In the genomic region with DNA sequence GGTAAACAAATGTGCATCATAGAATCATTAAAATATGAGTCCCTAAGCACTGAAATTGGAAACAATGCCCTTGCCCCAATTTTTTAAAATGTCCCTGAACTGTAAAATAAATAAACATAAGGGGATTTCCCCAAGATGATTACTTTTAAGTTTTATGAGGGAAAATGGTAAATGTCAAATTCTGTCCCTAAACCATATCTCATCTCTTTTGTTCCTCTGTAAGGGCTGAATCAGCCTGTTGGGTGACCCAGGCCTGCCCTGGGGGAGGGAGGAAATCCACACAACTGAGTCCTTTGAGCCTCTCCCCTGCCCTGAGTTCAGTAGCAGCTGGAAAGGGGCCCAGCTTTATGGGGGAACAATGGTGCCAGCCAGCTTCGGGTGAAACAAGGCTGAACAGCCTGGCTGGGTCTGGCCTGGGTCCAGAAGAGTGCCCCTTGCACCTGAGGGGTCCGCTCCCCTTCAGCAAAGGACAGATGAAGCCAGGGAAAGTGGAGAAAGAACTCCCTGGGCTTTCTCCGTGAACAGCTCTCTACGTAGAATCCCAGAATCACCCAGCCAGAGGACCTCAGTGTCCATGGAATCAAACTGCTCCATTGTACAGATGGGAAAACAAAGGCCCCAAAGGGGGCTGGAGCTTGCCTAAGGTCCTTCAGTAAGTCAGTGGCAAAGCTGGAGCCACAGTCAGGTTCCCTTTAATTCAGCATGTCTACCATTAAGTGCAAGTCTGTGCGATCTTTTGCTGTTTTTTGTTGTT, we compare ENCODE assay signal across 12 cellular contexts. TPM values are rescaled to one million over a fixed set of nuclear protein-coding genes. Genes with fewer than 3 reads are reported as not detected.
DNase-seq lines count a peak whose midpoint lies in the region; ATAC-seq and TF ChIP-seq lines count a peak whose summit lies in the region.
"Had no signal": no experiment of that assay in that cellular context is flagged by ENCODE, and none has a peak within 500 bp of the region (broad histone marks: within the 10 kb centered on the region; RNA-seq: fewer than 3 reads in every experiment).

No MANE protein-coding gene starts in this region.

- no peaks in the 10 kb centered on the region for H3K9me3 Mint-ChIP-seq in nephron
- H3K9me3 Mint-ChIP-seq in stimulated activated naive B cell treated with anti-CD40 and anti-IgM and Interleukin-4, amounts not matched to agents 10 μg/mL and 1 μg/mL and 100 μg/mL, for 72 hours: no peaks in the 10 kb centered on the region
- H3K9me3 Mint-ChIP-seq: T-helper 1 cell treated with Interleukin-12 subunit alpha and Interleukin-12 subunit beta and Interleukin-4 antibody, amounts not matched to agents 30 μg/mL and 1 μg/mL, for 36 hours had no signal

- peak overlapping the region; percentile 64 for H3K4me2 ChIP-seq in PC-3 (ENCODE audit: low read length)

- peaks cover 4% of the 10 kb centered on the region for H3K4me1 Mint-ChIP-seq in nephron
- H3K4me1 Mint-ChIP-seq in stimulated activated naive B cell treated with anti-CD40 and anti-IgM and Interleukin-4, amounts not matched to agents 10 μg/mL and 1 μg/mL and 100 μg/mL, for 72 hours: peaks cover 7 to 19% of the 10 kb centered on the region in 2 donors

- peak overlapping the region; percentile 84 for H3K9ac ChIP-seq in PC-3 (ENCODE audit: low read length)

- peaks cover 25% of the 10 kb centered on the region for H3K4me1 ChIP-seq in PC-3 (ENCODE audit: insufficient read depth, low read length)

- H2AFZ ChIP-seq in PC-3 (ENCODE audit: low read length): 0 out of 2 replicates have a peak overlapping the region, but pooled peaks have one; percentile 15

- H3K36me3 Mint-ChIP-seq in nephron (ENCODE audit: low read depth): no peaks in the 10 kb centered on the region
- H3K36me3 Mint-ChIP-seq in stimulated activated naive B cell treated with anti-CD40 and anti-IgM and Interleukin-4, amounts not matched to agents 10 μg/mL and 1 μg/mL and 100 μg/mL, for 72 hours: no peaks in the 10 kb centered on the region

- no peaks in the 10 kb centered on the region for H3K27me3 ChIP-seq in PC-3 (ENCODE audit: low read length)

- CTCF ChIA-PET in PC-3 (lab: Charles Lee): no interaction called here
- CTCF ChIA-PET in HEK293T (lab: Yijun Ruan, JAX): no interaction called here

- no peaks in the 10 kb centered on the region for H3K36me3 ChIP-seq in PC-3 (ENCODE audit: low read depth, low read length)

- no peaks in the 10 kb centered on the region for H3K9me3 ChIP-seq in PC-3 (ENCODE audit: low read length)

- ATAC-seq in PC-3 (peak; percentile 86), HG03108 (IDR thresholded peaks at IDR 0.05; ENCODE audit: unreplicated experiment) (no peak)
- ATAC-seq in stimulated activated naive B cell treated with anti-CD40 and anti-IgM and Interleukin-4, amounts not matched to agents 10 μg/mL and 1 μg/mL and 100 μg/mL, for 72 hours (replicated peaks): no peak
- ATAC-seq: activated CD8-positive, alpha-beta T cell treated with anti-CD3 and anti-CD28 coated beads, Interleukin-2, amount 10 ng/mL, durations not matched to agents 7 days and 5 days had no signal

- no peak overlapping the region for H3K4me3 Mint-ChIP-seq in nephron
- H3K4me3 Mint-ChIP-seq in stimulated activated naive B cell treated with anti-CD40 and anti-IgM and Interleukin-4, amounts not matched to agents 10 μg/mL and 1 μg/mL and 100 μg/mL, for 72 hours: no peak overlapping the region
- H3K4me3 Mint-ChIP-seq: activated CD8-positive, alpha-beta T cell treated with anti-CD3 and anti-CD28 coated beads, Interleukin-2, amount 10 ng/mL, durations not matched to agents 7 days and 5 days; T-helper 1 cell treated with Interleukin-12 subunit alpha and Interleukin-12 subunit beta and Interleukin-4 antibody, amounts not matched to agents 30 μg/mL and 1 μg/mL, for 36 hours had no signal

- H3K9me2 ChIP-seq in PC-3 (replicated peaks; ENCODE audit: low read length): no peaks in the 10 kb centered on the region

- peak overlapping the region in 2 of 3 experiments; percentile 25 to 28 for H3K27ac Mint-ChIP-seq in nephron
- H3K27ac Mint-ChIP-seq in stimulated activated naive B cell treated with anti-CD40 and anti-IgM and Interleukin-4, amounts not matched to agents 10 μg/mL and 1 μg/mL and 100 μg/mL, for 72 hours: no peak overlapping the region
- H3K27ac Mint-ChIP-seq: activated CD8-positive, alpha-beta T cell treated with anti-CD3 and anti-CD28 coated beads, Interleukin-2, amount 10 ng/mL, durations not matched to agents 7 days and 5 days; T-helper 1 cell treated with Interleukin-12 subunit alpha and Interleukin-12 subunit beta and Interleukin-4 antibody, amounts not matched to agents 30 μg/mL and 1 μg/mL, for 36 hours had no signal

- 0 out of 2 replicates have a peak overlapping the region, but pooled peaks have one; percentile 2 for H3K4me3 ChIP-seq in PC-3 (ENCODE audit: low read length)

- no peaks in the 10 kb centered on the region for H3K27me3 Mint-ChIP-seq in nephron (ENCODE audit: low read depth)
- no peaks in the 10 kb centered on the region for H3K27me3 Mint-ChIP-seq in stimulated activated naive B cell treated with anti-CD40 and anti-IgM and Interleukin-4, amounts not matched to agents 10 μg/mL and 1 μg/mL and 100 μg/mL, for 72 hours

- TF ChIP-seq CTCF in PC-3 (conservative IDR thresholded peaks at IDR 0.05; ENCODE audit: low read depth, low read length): no peak
- no peak for TF ChIP-seq CTCF in nephron (IDR thresholded peaks at IDR 0.05; ENCODE audit: unreplicated experiment in 3 of 3)

- BruUV-seq in PC-3 (replicated peaks; lab: Mats Ljungman, UMichigan): no TSS peak

- DNase-seq in Ammon's horn (ENCODE audit: low spot score): peak; percentile 96
- peak; percentile 86 for DNase-seq in PC-3
- DNase-seq in epidermal melanocyte (ENCODE audit: insufficient read length, low spot score): peak; percentile 49
- no peak for DNase-seq in stimulated activated naive B cell treated with anti-CD40 and anti-IgM and Interleukin-4, amounts not matched to agents 10 μg/mL and 1 μg/mL and 100 μg/mL, for 72 hours
- DNase-seq in HEK293T (ENCODE audit: extremely low spot score): no peak
- DNase-seq in NCI-H2081 treated with DMSO at 0.1 percent for 48 hours (lab: John Stamatoyannopoulos, UW): no peak
- DNase-seq: activated CD8-positive, alpha-beta T cell treated with anti-CD3 and anti-CD28 coated beads, Interleukin-2, amount 10 ng/mL, durations not matched to agents 7 days and 5 days; NCI-H1694 treated with DMSO at 0.1 percent for 48 hours; stimulated activated CD4-positive, alpha-beta T cell treated with anti-CD3 and anti-CD28 coated beads, Interleukin-2, amount 100 ng/mL, for 24 hours had no signal

- H3K79me2 ChIP-seq in PC-3 (ENCODE audit: low read length): no peaks in the 10 kb centered on the region

- H3F3A ChIP-seq in PC-3 (ENCODE audit: low read length, unreplicated experiment): peaks cover 3% of the 10 kb centered on the region

- intact Hi-C loops in PC-3 (cut with micrococcal nuclease): no loop called here

- H3K27ac ChIP-seq in PC-3 (ENCODE audit: low read length): peak overlapping the region; percentile 97

- no peaks in the 10 kb centered on the region for H4K20me1 ChIP-seq in PC-3 (ENCODE audit: low read length)

- POLR2A ChIA-PET in PC-3 (lab: Charles Lee; ENCODE audit: unreplicated experiment) (interaction anchor here (1.0 kb wide), 1 partner anchor 29 kb away, joined by 5 read pairs; a partner anchor contains a TSS), HEK293T (lab: Yijun Ruan, JAX) (interaction anchor here (0.7 kb wide), 1 partner anchor 29 kb away, joined by 3 read pairs; no protein-coding TSS in a partner anchor)

TF ChIP-seq in HEK293T, 16 proteins besides CTCF, POLR2A, EP300 and RAD21:
- TF ChIP-seq, protein P1, sequence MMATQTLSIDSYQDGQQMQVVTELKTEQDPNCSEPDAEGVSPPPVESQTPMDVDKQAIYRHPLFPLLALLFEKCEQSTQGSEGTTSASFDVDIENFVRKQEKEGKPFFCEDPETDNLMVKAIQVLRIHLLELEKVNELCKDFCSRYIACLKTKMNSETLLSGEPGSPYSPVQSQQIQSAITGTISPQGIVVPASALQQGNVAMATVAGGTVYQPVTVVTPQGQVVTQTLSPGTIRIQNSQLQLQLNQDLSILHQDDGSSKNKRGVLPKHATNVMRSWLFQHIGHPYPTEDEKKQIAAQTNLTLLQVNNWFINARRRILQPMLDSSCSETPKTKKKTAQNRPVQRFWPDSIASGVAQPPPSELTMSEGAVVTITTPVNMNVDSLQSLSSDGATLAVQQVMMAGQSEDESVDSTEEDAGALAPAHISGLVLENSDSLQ (IDR thresholded peaks at IDR 0.05): no peak
- TF ChIP-seq ARNT (IDR thresholded peaks at IDR 0.05) (no peak), SP1 (IDR thresholded peaks at IDR 0.05) (no peak), FOXM1 (IDR thresholded peaks at IDR 0.05; ENCODE audit: borderline replicate concordance) (no peak), L3MBTL2 (conservative IDR thresholded peaks at IDR 0.05) (no peak), ZNF384 (IDR thresholded peaks at IDR 0.05) (no peak), NFRKB (IDR thresholded peaks at IDR 0.05) (no peak), BHLHE40 (IDR thresholded peaks at IDR 0.05; ENCODE audit: borderline replicate concordance) (no peak), TARDBP (IDR thresholded peaks at IDR 0.05) (no peak), CTBP1 (IDR thresholded peaks at IDR 0.05; ENCODE audit: borderline replicate concordance) (no peak), SUZ12 (IDR thresholded peaks at IDR 0.05) (no peak), FOXA1 (IDR thresholded peaks at IDR 0.05) (no peak), HDGF (IDR thresholded peaks at IDR 0.05; ENCODE audit: borderline replicate concordance) (no peak), LEF1 (IDR thresholded peaks at IDR 0.05; ENCODE audit: borderline replicate concordance) (no peak), ELF4 (IDR thresholded peaks at IDR 0.05) (no peak)

RNA-seq across cellular contexts. Expression of a gene that starts 28.2 kb away (rescaled TPM):
- total RNA-seq in PC-3 (2014; rRNA removed): 49.4 and 54.8 TPM in 2 replicates

RNA-seq across cellular contexts. Expression of a gene that starts 31.7 kb away (rescaled TPM):
- 265 and 267 TPM in 2 replicates for total RNA-seq in PC-3 (2014; rRNA removed)

Comparison
In these comparisons a context has a peak if more than half of its experiments do, and no peak if none do; other contexts are left out.
1. DNase-seq: peak in Ammon's horn (single experiment), PC-3 (single experiment) and epidermal melanocyte (single experiment); none in stimulated activated naive B cell treated with anti-CD40 and anti-IgM and Interleukin-4, amounts not matched to agents 10 μg/mL and 1 μg/mL and 100 μg/mL, for 72 hours (single experiment), HEK293T (single experiment) and NCI-H2081 treated with DMSO at 0.1 percent for 48 hours (single experiment).